1 cellular context compared by ENCODE assay signal in genomic region chr10:13672505-13672904, GRCh38.
TF ChIP-seq lines count a peak whose summit lies in the region.

No MANE protein-coding gene starts in this region.

TF ChIP-seq in IMR-90, 13 proteins besides CTCF, POLR2A, EP300 and RAD21 (continued from another document):
- no peak for TF ChIP-seq RFX5 (IDR thresholded peaks at IDR 0.05; ENCODE audit: low read depth, low read length)
- no peak for TF ChIP-seq MXI1 (IDR thresholded peaks at IDR 0.05; ENCODE audit: borderline replicate concordance, low read depth, low read length)
- no peak for TF ChIP-seq NFE2L2 (IDR thresholded peaks at IDR 0.05; ENCODE audit: low read depth, low read length)
- TF ChIP-seq USF2 (IDR thresholded peaks at IDR 0.05; ENCODE audit: low read depth, low read length) = no peak
- no peak for TF ChIP-seq RCOR1 (IDR thresholded peaks at IDR 0.05; ENCODE audit: insufficient replicate concordance, low read length)
- TF ChIP-seq SMC3 (IDR thresholded peaks at IDR 0.05; ENCODE audit: low read depth, low read length) = no peak
- TF ChIP-seq MAFK (IDR thresholded peaks at IDR 0.05; ENCODE audit: low read depth, low read length) = no peak
- no peak for TF ChIP-seq ELK1 (IDR thresholded peaks at IDR 0.05; ENCODE audit: borderline replicate concordance, low read depth, low read length)
- no peak for TF ChIP-seq CHD1 (IDR thresholded peaks at IDR 0.05; ENCODE audit: low read depth, low read length)
- no peak for TF ChIP-seq BHLHE40 (IDR thresholded peaks at IDR 0.05; ENCODE audit: low read depth, low read length)
- TF ChIP-seq CEBPB (IDR thresholded peaks at IDR 0.05; ENCODE audit: low read depth, low read length) = no peak
